16 cellular contexts compared by ENCODE assay signal in the genomic region with DNA sequence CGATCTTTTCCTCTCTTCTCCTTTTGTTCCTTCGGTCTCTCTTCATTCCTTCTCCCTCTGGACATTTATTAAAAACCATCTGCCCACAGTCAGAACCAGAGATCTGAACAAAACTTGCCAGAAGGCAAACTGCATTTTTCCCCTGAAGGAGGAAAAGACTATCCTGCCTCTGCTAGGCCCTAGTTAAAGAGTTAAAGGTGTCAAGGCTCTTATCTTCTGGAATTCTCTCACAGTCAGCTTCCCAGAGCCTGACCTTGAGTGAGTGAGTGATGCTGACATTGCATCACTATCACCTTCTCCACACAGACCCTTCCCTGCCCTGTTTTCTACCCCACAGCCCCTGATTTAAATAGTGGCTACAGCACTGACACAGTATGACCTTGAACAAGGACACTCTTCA. TPM values are rescaled to one million over a fixed set of nuclear protein-coding genes. Genes with fewer than 3 reads are reported as not detected.
DNase-seq lines count a peak whose midpoint lies in the region; ATAC-seq, FAIRE-seq and TF ChIP-seq lines count a peak whose summit lies in the region.
"Had no signal": no experiment of that assay in that cellular context is flagged by ENCODE, and none has a peak within 500 bp of the region (broad histone marks: within the 10 kb centered on the region; RNA-seq: fewer than 3 reads in every experiment).

No MANE protein-coding gene starts in this region.

- TF ChIP-seq CTCF in bronchial epithelial cell (IDR thresholded peaks at IDR 0.05; ENCODE audit: insufficient read depth, low read length, severe bottlenecking), result no peak
- TF ChIP-seq CTCF in vagina (IDR thresholded peaks at IDR 0.05), result no peak

- no peak overlapping the region for H3K4me3 ChIP-seq in bronchial epithelial cell (ENCODE audit: low read depth, low read length)
- H3K4me3 ChIP-seq in vagina, result no peak overlapping the region
- H3K4me3 ChIP-seq: A549, GM12878, HAP-1 had no signal

- no peaks in the 10 kb centered on the region for H3K4me1 ChIP-seq in vagina
- H3K4me1 ChIP-seq: A549, BE2C, HAP-1 had no signal

- FAIRE-seq in bronchial epithelial cell (lab: Jason Lieb, UNC) (peak; percentile 32), urothelium cell line (lab: Jason Lieb, UNC) (peak; percentile 30)
- FAIRE-seq: A549, GM12878, HTR-8/SVneo had no signal

- H3K9me3 ChIP-seq in vagina, result no peaks in the 10 kb centered on the region
- H3K9me3 ChIP-seq: BE2C, HAP-1 had no signal

- intact Hi-C loops in left cardiac atrium (cut with DNase I), result no loop called here
- intact Hi-C loops in cardiac septum (cut with DNase I), result no loop called here
- intact Hi-C loops in left ventricle myocardium superior (cut with micrococcal nuclease), result no loop called here
- intact Hi-C loops in vagina (cut with DNase I), result no loop called here

- DNase-seq in left cardiac atrium (no peak), cardiac septum (ENCODE audit: low spot score) (no peak), bronchial epithelial cell (ENCODE audit: low read depth) (no peak), left ventricle myocardium superior (no peak), urothelium cell line (ENCODE audit: low spot score) (no peak), vagina (ENCODE audit: extremely low spot score in 2 of 2) (no peak), NCI-H524 treated with DMSO at 0.1 percent for 48 hours (lab: John Stamatoyannopoulos, UW) (no peak)
- DNase-seq: BE2C; CD4-positive, alpha-beta memory T cell; DMS79; GOT3 had no signal

- TF ChIP-seq POLR2A in vagina (IDR thresholded peaks at IDR 0.05), result no peak

- no peak overlapping the region for H3K27ac ChIP-seq in vagina
- H3K27ac ChIP-seq: A549, C4-2B had no signal

- no peaks in the 10 kb centered on the region for H3K27me3 ChIP-seq in bronchial epithelial cell (ENCODE audit: control insufficient read depth, insufficient read depth, low read length)
- no peaks in the 10 kb centered on the region for H3K27me3 ChIP-seq in vagina

- H3K36me3 ChIP-seq in bronchial epithelial cell (ENCODE audit: control insufficient read depth, insufficient read depth, low read length) (no peaks in the 10 kb centered on the region), vagina (no peaks in the 10 kb centered on the region)
- H3K36me3 ChIP-seq: BE2C, HAP-1 had no signal

- ATAC-seq in left cardiac atrium, result peak; percentile 59 to 66
- ATAC-seq in left ventricle myocardium superior, result peak; percentile 22
- ATAC-seq: A549, GM12878 had no signal

RNA-seq across cellular contexts. Expression of a gene that starts 16.4 kb away (rescaled TPM):
- total RNA-seq in left cardiac atrium (1 to 10 TPM; 6.0 to 7.7 TPM), cardiac septum (not detected), bronchial epithelial cell (under 0.01 and 0.13 TPM in 2 replicates), left ventricle myocardium superior (not detected), vagina (not detected)
- total RNA-seq: CD4-positive, alpha-beta memory T cell had no signal

RNA-seq across cellular contexts. Expression of a gene that starts 48.4 kb away (rescaled TPM):
- total RNA-seq in left cardiac atrium (10 to 100 TPM; 28.1 to 29.5 TPM), cardiac septum (34.1 TPM), bronchial epithelial cell (30.6 and 43.2 TPM in 2 replicates), left ventricle myocardium superior (38.4 TPM), vagina (54.3 TPM)
